ENCODE assay signal across 2 cellular contexts in genomic region chr5:67375606-67376005, GRCh38.
TF ChIP-seq lines count a peak whose summit lies in the region.

No MANE protein-coding gene starts in this region.

TF ChIP-seq in GM23338, 12 proteins besides CTCF, POLR2A, EP300 and RAD21:
- no peak for TF ChIP-seq CREB1 (CRISPR knock-in tag; IDR thresholded peaks at IDR 0.05; ENCODE audit: low read depth)
- no peak for TF ChIP-seq EZH2 (IDR thresholded peaks at IDR 0.05; ENCODE audit: low read depth, unreplicated experiment)
- no peak for TF ChIP-seq ZNF331 (CRISPR knock-in tag; IDR thresholded peaks at IDR 0.05; ENCODE audit: low read depth)
- TF ChIP-seq EZH2phosphoT487 (IDR thresholded peaks at IDR 0.05; ENCODE audit: unreplicated experiment): no peak
- no peak for TF ChIP-seq NANOG (IDR thresholded peaks at IDR 0.05; ENCODE audit: borderline replicate concordance)
- no peak for TF ChIP-seq POLR2AphosphoS5 (IDR thresholded peaks at IDR 0.05; ENCODE audit: low read depth)
- TF ChIP-seq STAT1 (IDR thresholded peaks at IDR 0.05; ENCODE audit: unreplicated experiment): no peak
- no peak for TF ChIP-seq REST (IDR thresholded peaks at IDR 0.05; ENCODE audit: unreplicated experiment)
- TF ChIP-seq ETS1 (IDR thresholded peaks at IDR 0.05): no peak
- TF ChIP-seq JUNB (IDR thresholded peaks at IDR 0.05; ENCODE audit: unreplicated experiment): no peak
- TF ChIP-seq ZNF462 (CRISPR knock-in tag; IDR thresholded peaks at IDR 0.05): no peak
- no peak for TF ChIP-seq ZNF114 (CRISPR knock-in tag; IDR thresholded peaks at IDR 0.05)

TF ChIP-seq in K562, 482 proteins besides CTCF, POLR2A, EP300 and RAD21:
- no peak for TF ChIP-seq PPARD (CRISPR knock-in tag; IDR thresholded peaks at IDR 0.05)
- no peak for TF ChIP-seq ZNF57 (CRISPR knock-in tag; IDR thresholded peaks at IDR 0.05)
- TF ChIP-seq PREB (CRISPR knock-in tag; IDR thresholded peaks at IDR 0.05): no peak
- TF ChIP-seq KLF6 (CRISPR knock-in tag; IDR thresholded peaks at IDR 0.05; ENCODE audit: borderline replicate concordance): no peak
- no peak for TF ChIP-seq ZBTB17 (CRISPR knock-in tag; IDR thresholded peaks at IDR 0.05)
- no peak for TF ChIP-seq PHF21A (IDR thresholded peaks at IDR 0.05; ENCODE audit: borderline replicate concordance, low read depth)
- no peak for TF ChIP-seq SMARCC2 (IDR thresholded peaks at IDR 0.05; ENCODE audit: low read depth)
- no peak for TF ChIP-seq HEY1 (CRISPR knock-in tag; IDR thresholded peaks at IDR 0.05; ENCODE audit: borderline replicate concordance)
- TF ChIP-seq FOXJ2 (tag; IDR thresholded peaks at IDR 0.05): no peak
- no peak for TF ChIP-seq ZNF766 (CRISPR knock-in tag; conservative IDR thresholded peaks at IDR 0.05)
- no peak for TF ChIP-seq PHF20 (IDR thresholded peaks at IDR 0.05; ENCODE audit: partially characterized antibody)
- no peak for TF ChIP-seq KLF1 (tag; IDR thresholded peaks at IDR 0.05)
